Comparison of ENCODE assay signal across 8 cellular contexts in the genomic region with DNA sequence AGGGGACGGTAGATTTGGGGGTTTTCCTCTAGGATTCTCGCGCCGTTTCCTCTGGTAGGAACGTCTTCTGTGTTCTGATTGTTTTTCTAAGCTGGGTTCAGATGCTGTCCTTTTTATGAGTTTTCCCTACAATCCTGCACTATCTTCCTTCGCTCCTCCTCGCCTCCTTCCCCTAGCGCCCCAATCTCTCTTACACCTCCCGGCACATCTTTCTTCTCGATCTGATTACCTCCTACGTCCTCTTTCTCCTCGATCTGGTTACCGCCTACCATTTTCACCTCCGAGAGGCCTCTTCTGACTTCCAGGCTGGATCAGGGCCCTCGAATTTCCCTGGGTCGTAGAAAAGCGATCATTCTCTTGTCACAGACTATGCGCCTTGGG. TPM values are rescaled to one million over a fixed set of nuclear protein-coding genes. Genes with fewer than 3 reads are reported as not detected.
A peak's percentile ranks its signal among the peaks of the same experiment; 100 is the strongest.
DNase-seq lines count a peak whose midpoint lies in the region; ATAC-seq and TF ChIP-seq lines count a peak whose summit lies in the region.

No MANE protein-coding gene starts in this region.

- intact Hi-C loops in cardiac septum (cut with DNase I) = loop anchor here (2.0 kb wide), 1 partner anchor 34 kb away; the partner anchor contains the start of gene ARPC1B

- peaks cover 35% of the 10 kb centered on the region for H3K36me3 ChIP-seq in right atrium auricular region
- H3K36me3 ChIP-seq in mucosa of rectum (ENCODE audit: control insufficient read depth in 2 of 2, insufficient read depth in 2 of 2, low read length in 2 of 2) = peaks cover 31 to 32% of the 10 kb centered on the region in 2 donors

- no peaks in the 10 kb centered on the region for H3K27me3 ChIP-seq in right atrium auricular region
- no peaks in the 10 kb centered on the region for H3K27me3 ChIP-seq in mucosa of rectum (ENCODE audit: control insufficient read depth in 2 of 2, insufficient read depth in 2 of 2, low read length in 2 of 2)

- H3K4me3 ChIP-seq in right atrium auricular region (peak overlapping the region; percentile 96 to 97), mucosa of rectum (ENCODE audit: low read length in 2 of 2) (peak overlapping the region; percentile 88 to 99)

- TF ChIP-seq CTCF in right atrium auricular region (IDR thresholded peaks at IDR 0.05) = no peak

- H3K9me3 ChIP-seq in right atrium auricular region (no peaks in the 10 kb centered on the region), mucosa of rectum (ENCODE audit: control insufficient read depth in 2 of 2, low read length in 2 of 2) (no peaks in the 10 kb centered on the region)

- H3K27ac ChIP-seq in right atrium auricular region (peak overlapping the region; percentile 95 to 97), caudate nucleus (ENCODE audit: low read depth, low read length) (peak overlapping the region; percentile 100), mucosa of rectum (ENCODE audit: low read depth in 2 of 2, low read length in 2 of 2) (peak overlapping the region; percentile 99)

- H3K9ac ChIP-seq in mucosa of rectum (ENCODE audit: low read depth in 1 of 2, low read length in 2 of 2) = peak overlapping the region; percentile 95 to 98

- DNase-seq in right atrium auricular region (ENCODE audit: low spot score) (no peak), cardiac septum (ENCODE audit: low spot score) (no peak), NAMALWA (ENCODE audit: low spot score) (peak; percentile 66), caudate nucleus (lab: John Stamatoyannopoulos, UW) (peak in 19 of 61 donors; percentile 15 to 66 (median 37)), NCI-H1694 (lab: John Stamatoyannopoulos, UW) (no peak)
- DNase-seq in activated effector memory CD4-positive, alpha-beta T cell treated with anti-CD3 and anti-CD28 coated beads, Interleukin-2, amount 50 U/mL, for 16 hours = no peak

- no peak for ATAC-seq in HG03442 (IDR thresholded peaks at IDR 0.05; ENCODE audit: unreplicated experiment)

- H3K4me1 ChIP-seq in right atrium auricular region (peaks cover 0 to 36% of the 10 kb centered on the region in 2 donors), mucosa of rectum (ENCODE audit: control insufficient read depth in 2 of 2, insufficient read depth in 2 of 2, low read length in 2 of 2) (peaks cover 21 to 22% of the 10 kb centered on the region in 2 donors)

RNA-seq across cellular contexts. Expression of gene BUD31, which starts 0.4 kb away (rescaled TPM):
- total RNA-seq in right atrium auricular region (10 to 100 TPM; 36.7 to 57.0 TPM), cardiac septum (46.5 TPM)

RNA-seq across cellular contexts. Expression of gene PDAP1, which starts 0.8 kb away (rescaled TPM):
- total RNA-seq in right atrium auricular region = 10 to 100 TPM; 70.9 to 93.3 TPM
- 95.6 TPM for total RNA-seq in cardiac septum

RNA-seq across cellular contexts. Expression of gene PTCD1, which starts 29.4 kb away (rescaled TPM):
- total RNA-seq in right atrium auricular region = 1 to 10 TPM; 4.6 to 5.3 TPM
- total RNA-seq in cardiac septum = 3.4 TPM

RNA-seq across cellular contexts. Expression of gene CPSF4, which starts 29.6 kb away (rescaled TPM):
- total RNA-seq in right atrium auricular region (10 to 100 TPM; 12.4 to 18.8 TPM), cardiac septum (15.0 TPM)

RNA-seq across cellular contexts. Expression of gene ARPC1B, which starts 34.7 kb away (rescaled TPM):
- total RNA-seq in right atrium auricular region = 100 to 1,000 TPM in 1 of 2 donors, 10 to 100 TPM in 1; 53.0 to 115 TPM
- total RNA-seq in cardiac septum = 40.4 TPM
